1 cellular context compared by ENCODE assay signal in the genomic region with DNA sequence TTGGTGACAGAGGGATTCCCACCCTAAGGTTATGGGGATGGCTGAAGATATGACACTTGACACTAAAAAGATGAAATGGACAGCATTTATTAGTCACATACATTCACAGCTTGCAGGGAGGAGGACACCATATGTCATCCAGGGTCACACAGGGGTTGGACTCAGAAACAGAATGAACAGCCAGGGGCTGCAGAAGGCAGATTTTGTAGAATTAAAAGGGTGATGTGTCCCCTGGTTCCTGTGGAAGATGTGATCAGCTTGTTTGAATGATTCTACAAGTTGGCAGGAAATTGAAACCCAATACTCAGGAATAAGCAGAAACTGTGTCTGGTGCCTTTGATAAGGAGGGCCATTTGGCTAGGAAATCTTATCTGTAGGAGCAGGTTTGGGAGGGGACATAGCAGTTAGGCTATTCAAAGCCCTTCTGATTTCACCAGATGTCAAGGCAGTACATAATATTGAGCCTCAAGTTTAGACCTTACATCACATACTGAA.
A peak's percentile ranks its signal among the peaks of the same experiment; 100 is the strongest.
TF ChIP-seq lines count a peak whose summit lies in the region.

No MANE protein-coding gene starts in this region.

TF ChIP-seq in K562, 482 proteins besides CTCF, POLR2A, EP300 and RAD21 (continued from another document and continues in another):
- no peak for TF ChIP-seq PATZ1 (CRISPR knock-in tag; IDR thresholded peaks at IDR 0.05; ENCODE audit: borderline replicate concordance)
- TF ChIP-seq ZNF274 (IDR thresholded peaks at IDR 0.05; ENCODE audit: borderline replicate concordance, low read depth, low read length): peak; percentile 80
- TF ChIP-seq TSC22D4 (tag; IDR thresholded peaks at IDR 0.05): no peak
- TF ChIP-seq KAT8 (IDR thresholded peaks at IDR 0.05; ENCODE audit: low read depth): no peak
- no peak for TF ChIP-seq HMGXB4 (CRISPR knock-in tag; IDR thresholded peaks at IDR 0.05)
- TF ChIP-seq, protein P1, sequence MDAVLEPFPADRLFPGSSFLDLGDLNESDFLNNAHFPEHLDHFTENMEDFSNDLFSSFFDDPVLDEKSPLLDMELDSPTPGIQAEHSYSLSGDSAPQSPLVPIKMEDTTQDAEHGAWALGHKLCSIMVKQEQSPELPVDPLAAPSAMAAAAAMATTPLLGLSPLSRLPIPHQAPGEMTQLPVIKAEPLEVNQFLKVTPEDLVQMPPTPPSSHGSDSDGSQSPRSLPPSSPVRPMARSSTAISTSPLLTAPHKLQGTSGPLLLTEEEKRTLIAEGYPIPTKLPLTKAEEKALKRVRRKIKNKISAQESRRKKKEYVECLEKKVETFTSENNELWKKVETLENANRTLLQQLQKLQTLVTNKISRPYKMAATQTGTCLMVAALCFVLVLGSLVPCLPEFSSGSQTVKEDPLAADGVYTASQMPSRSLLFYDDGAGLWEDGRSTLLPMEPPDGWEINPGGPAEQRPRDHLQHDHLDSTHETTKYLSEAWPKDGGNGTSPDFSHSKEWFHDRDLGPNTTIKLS (IDR thresholded peaks at IDR 0.05; ENCODE audit: borderline replicate concordance, low read depth): peak; percentile 79; the same call in 1 of the 2 replicates
- TF ChIP-seq BHLHE40 (IDR thresholded peaks at IDR 0.05; ENCODE audit: low read length): peak; percentile 56; the same call in 1 of the 2 replicates
- no peak for TF ChIP-seq MCM7 (IDR thresholded peaks at IDR 0.05)
- no peak for TF ChIP-seq DIDO1 (tag; IDR thresholded peaks at IDR 0.05; ENCODE audit: low read depth)
- TF ChIP-seq MEIS2 (IDR thresholded peaks at IDR 0.05; ENCODE audit: partially characterized antibody): peak; percentile 90
- TF ChIP-seq NFIC (IDR thresholded peaks at IDR 0.05): peak; percentile 97
- no peak for TF ChIP-seq POLR3G (IDR thresholded peaks at IDR 0.05; ENCODE audit: extremely low read depth, insufficient read length, insufficient replicate concordance)
- TF ChIP-seq, protein P2, sequence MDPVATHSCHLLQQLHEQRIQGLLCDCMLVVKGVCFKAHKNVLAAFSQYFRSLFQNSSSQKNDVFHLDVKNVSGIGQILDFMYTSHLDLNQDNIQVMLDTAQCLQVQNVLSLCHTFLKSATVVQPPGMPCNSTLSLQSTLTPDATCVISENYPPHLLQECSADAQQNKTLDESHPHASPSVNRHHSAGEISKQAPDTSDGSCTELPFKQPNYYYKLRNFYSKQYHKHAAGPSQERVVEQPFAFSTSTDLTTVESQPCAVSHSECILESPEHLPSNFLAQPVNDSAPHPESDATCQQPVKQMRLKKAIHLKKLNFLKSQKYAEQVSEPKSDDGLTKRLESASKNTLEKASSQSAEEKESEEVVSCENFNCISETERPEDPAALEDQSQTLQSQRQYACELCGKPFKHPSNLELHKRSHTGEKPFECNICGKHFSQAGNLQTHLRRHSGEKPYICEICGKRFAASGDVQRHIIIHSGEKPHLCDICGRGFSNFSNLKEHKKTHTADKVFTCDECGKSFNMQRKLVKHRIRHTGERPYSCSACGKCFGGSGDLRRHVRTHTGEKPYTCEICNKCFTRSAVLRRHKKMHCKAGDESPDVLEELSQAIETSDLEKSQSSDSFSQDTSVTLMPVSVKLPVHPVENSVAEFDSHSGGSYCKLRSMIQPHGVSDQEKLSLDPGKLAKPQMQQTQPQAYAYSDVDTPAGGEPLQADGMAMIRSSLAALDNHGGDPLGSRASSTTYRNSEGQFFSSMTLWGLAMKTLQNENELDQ (CRISPR knock-in tag; IDR thresholded peaks at IDR 0.05; ENCODE audit: borderline replicate concordance): no peak
- no peak for TF ChIP-seq ZFPM2 (CRISPR knock-in tag; IDR thresholded peaks at IDR 0.05)
- TF ChIP-seq ZHX1 (conservative IDR thresholded peaks at IDR 0.05; ENCODE audit: low read length): no peak
- no peak for TF ChIP-seq HMG20A (CRISPR knock-in tag; conservative IDR thresholded peaks at IDR 0.05)
- no peak for TF ChIP-seq PCBP2 (IDR thresholded peaks at IDR 0.05; ENCODE audit: low read depth, low read length, poor library complexity, severe bottlenecking)
- peak; percentile 72 for TF ChIP-seq ATF4 (CRISPR knock-in tag; IDR thresholded peaks at IDR 0.05)
- no peak for TF ChIP-seq CSDE1 (IDR thresholded peaks at IDR 0.05)
- TF ChIP-seq, protein P3, sequence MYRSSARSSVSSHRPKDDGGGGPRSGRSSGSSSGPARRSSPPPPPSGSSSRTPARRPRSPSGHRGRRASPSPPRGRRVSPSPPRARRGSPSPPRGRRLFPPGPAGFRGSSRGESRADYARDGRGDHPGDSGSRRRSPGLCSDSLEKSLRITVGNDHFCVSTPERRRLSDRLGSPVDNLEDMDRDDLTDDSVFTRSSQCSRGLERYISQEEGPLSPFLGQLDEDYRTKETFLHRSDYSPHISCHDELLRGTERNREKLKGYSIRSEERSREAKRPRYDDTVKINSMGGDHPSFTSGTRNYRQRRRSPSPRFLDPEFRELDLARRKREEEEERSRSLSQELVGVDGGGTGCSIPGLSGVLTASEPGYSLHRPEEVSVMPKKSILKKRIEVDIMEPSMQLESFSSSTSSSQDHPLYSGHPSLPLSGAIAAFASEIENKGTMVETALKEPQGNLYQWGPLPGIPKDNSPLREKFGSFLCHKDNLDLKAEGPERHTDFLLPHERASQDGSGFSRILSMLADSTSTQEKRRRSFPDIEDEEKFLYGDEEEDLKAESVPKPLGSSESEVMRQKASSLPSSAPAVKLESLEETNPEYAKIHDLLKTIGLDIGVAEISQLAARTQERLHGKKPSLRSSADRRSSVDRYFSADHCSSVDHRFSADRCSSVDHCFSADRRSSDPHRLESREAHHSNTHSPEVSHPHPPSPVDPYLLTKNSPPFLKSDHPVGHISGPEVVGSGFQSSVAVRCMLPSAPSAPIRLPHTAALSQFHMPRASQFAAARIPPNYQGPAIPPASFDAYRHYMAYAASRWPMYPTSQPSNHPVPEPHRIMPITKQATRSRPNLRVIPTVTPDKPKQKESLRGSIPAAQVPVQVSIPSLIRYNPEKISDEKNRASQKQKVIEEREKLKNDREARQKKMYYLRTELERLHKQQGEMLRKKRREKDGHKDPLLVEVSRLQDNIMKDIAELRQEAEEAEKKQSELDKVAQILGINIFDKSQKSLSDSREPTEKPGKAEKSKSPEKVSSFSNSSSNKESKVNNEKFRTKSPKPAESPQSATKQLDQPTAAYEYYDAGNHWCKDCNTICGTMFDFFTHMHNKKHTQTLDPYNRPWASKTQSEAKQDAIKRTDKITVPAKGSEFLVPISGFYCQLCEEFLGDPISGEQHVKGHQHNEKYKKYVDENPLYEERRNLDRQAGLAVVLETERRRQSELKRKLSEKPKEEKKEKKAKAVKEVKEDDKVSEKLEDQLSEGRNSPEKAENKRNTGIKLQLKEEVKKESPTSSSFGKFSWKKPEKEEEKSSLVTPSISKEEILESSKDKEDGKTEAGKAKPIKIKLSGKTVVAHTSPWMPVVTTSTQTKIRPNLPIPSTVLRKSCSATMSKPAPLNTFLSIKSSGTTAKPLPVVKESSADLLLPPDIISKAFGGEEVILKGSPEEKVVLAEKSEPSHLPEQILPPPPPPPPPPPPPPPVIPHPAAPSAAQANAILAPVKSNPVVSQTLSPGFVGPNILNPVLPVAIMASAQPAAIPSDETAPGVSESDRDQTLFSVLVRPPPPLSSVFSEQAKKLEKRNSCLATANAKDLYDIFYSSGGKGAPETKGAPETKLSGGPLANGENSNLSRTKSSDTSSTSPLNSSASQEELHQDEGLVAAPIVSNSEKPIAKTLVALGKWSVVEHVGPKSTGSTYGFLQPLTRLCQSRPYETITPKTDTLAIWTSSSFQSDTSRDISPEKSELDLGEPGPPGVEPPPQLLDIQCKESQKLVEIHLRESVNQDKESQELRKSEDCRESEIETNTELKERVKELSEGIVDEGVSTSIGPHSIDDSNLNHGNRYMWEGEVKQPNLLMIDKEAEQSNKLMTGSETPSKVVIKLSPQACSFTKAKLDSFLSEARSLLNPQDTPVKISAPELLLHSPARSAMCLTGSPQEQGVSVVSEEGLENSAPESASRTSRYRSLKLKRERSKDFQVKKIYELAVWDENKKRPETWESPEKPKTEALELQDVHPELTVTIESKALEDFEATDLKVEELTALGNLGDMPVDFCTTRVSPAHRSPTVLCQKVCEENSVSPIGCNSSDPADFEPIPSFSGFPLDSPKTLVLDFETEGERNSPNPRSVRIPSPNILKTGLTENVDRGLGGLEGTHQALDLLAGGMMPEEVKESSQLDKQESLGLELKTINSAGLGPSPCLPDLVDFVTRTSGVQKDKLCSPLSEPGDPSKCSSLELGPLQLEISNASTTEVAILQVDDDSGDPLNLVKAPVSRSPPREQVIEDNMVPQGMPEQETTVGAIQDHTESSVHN (IDR thresholded peaks at IDR 0.05; ENCODE audit: borderline replicate concordance in 1 of 2, low read depth in 1 of 2): peak in 1 of 2 experiments; percentile 81; a peak in 2 of 4 replicates
- no peak; the same call in 1 of the 2 replicates for TF ChIP-seq EZH2 (IDR thresholded peaks at IDR 0.05; ENCODE audit: borderline replicate concordance, low read depth, low read length)
- TF ChIP-seq ESRRA (IDR thresholded peaks at IDR 0.05; ENCODE audit: borderline replicate concordance, low read depth): peak; percentile 60; the same call in 1 of the 2 replicates
- TF ChIP-seq MEF2A (IDR thresholded peaks at IDR 0.05; ENCODE audit: control insufficient read depth, low read depth, low read length): peak; percentile 76
- peak in 1 of 2 experiments; percentile 79; a peak in 2 of 3 replicates for TF ChIP-seq CBX3 (IDR thresholded peaks at IDR 0.05; ENCODE audit: borderline replicate concordance in 1 of 2, low read length in 2 of 2)
- no peak; the same call in 1 of the 2 replicates for TF ChIP-seq EHMT2 (IDR thresholded peaks at IDR 0.05)
- TF ChIP-seq MCM5 (IDR thresholded peaks at IDR 0.05; ENCODE audit: low read depth): no peak
- no peak for TF ChIP-seq ZNF764 (CRISPR knock-in tag; IDR thresholded peaks at IDR 0.05; ENCODE audit: low read depth)
- TF ChIP-seq ZSCAN32 (CRISPR knock-in tag; IDR thresholded peaks at IDR 0.05): no peak
- peak; percentile 98 for TF ChIP-seq ZNF589 (CRISPR knock-in tag; IDR thresholded peaks at IDR 0.05; ENCODE audit: low read depth)
- peak; percentile 98 for TF ChIP-seq ARNT (IDR thresholded peaks at IDR 0.05)
- no peak for TF ChIP-seq MED1 (CRISPR knock-in tag; IDR thresholded peaks at IDR 0.05; ENCODE audit: borderline replicate concordance)
- TF ChIP-seq MYBL2 (IDR thresholded peaks at IDR 0.05; ENCODE audit: low read depth): peak; percentile 64
- no peak for TF ChIP-seq MYBL2 (CRISPR knock-in tag; IDR thresholded peaks at IDR 0.05; ENCODE audit: borderline replicate concordance)
- peak; percentile 69; the same call in 1 of the 2 replicates for TF ChIP-seq HMBOX1 (IDR thresholded peaks at IDR 0.05)
- peak; percentile 97 for TF ChIP-seq ZNF644 (tag; IDR thresholded peaks at IDR 0.05; ENCODE audit: low read depth)
